Comparison of ENCODE assay signal across 20 cellular contexts in the genomic region with DNA sequence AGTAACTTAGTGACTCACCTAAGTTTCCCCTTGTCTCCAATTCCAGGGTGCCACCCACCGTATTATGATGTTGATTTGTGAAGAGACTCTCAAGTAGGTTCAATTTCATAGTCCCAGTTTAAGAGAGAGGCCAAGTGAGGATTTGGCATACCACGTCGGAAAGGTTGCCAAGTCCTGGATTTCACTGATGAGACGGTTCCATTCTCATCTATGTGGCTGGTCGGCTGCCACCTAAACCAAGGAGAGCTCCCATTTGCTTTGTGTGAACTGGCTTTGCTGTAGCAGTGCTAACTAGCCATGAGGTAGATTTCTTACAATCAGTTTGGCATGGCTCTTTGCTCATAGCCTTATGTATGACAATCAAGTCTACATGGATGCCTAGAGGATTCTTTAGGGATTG.
"Had no signal": no experiment of that assay in that cellular context is flagged by ENCODE, and none has a peak within 500 bp of the region (broad histone marks: within the 10 kb centered on the region; RNA-seq: fewer than 3 reads in every experiment).

No MANE protein-coding gene starts in this region.

- H3K27me3 Mint-ChIP-seq: naive thymus-derived CD4-positive, alpha-beta T cell had no signal

- DNase-seq: cortex of kidney; effector CD8-positive, alpha-beta T cell; heart right ventricle; hypothalamus; kidney glomerular epithelial cell; mesendoderm; naive thymus-derived CD4-positive, alpha-beta T cell; nephron progenitor cell; right lobe of liver; stimulated activated CD4-positive, alpha-beta T cell treated with anti-CD3 and anti-CD28 coated beads, Interleukin-4, amount 100 ng/mL, for 1 hour; stimulated activated CD8-positive, alpha-beta memory T cell treated with anti-CD3 and anti-CD28 coated beads, Interleukin-4, amount 100 ng/mL, for 48 hours; stimulated activated naive CD8-positive, alpha-beta T cell treated with anti-CD3 and anti-CD28 coated beads, Interleukin-15, Interleukin-2, amounts not matched to agents 100 U/mL and 50 U/mL, for 24 hours; tibial artery; upper lobe of left lung; uterus had no signal

- H3K9me3 ChIP-seq: heart right ventricle, prostate gland, right lobe of liver, tibial artery, upper lobe of left lung, uterus had no signal

- ATAC-seq: esophagus mucosa; heart right ventricle; naive thymus-derived CD4-positive, alpha-beta T cell; right lobe of liver; stimulated activated effector memory CD8-positive, alpha-beta T cell treated with anti-CD3 and anti-CD28 coated beads, Interleukin-12 subunit alpha, Interleukin-12 subunit beta, amount 100 ng/mL, for 72 hours; stimulated activated naive CD8-positive, alpha-beta T cell treated with anti-CD3 and anti-CD28 coated beads, Interleukin-15, Interleukin-2, amounts not matched to agents 100 U/mL and 50 U/mL, for 24 hours had no signal

- H3K27ac Mint-ChIP-seq: naive thymus-derived CD4-positive, alpha-beta T cell; nephron progenitor cell; stimulated activated effector memory CD8-positive, alpha-beta T cell treated with anti-CD3 and anti-CD28 coated beads, Interleukin-12 subunit alpha, Interleukin-12 subunit beta, amount 100 ng/mL, for 72 hours had no signal

- H3K27ac ChIP-seq: dorsolateral prefrontal cortex, heart right ventricle, parathyroid adenoma, prostate gland, right lobe of liver, tibial artery, upper lobe of left lung, uterus had no signal

- H3K4me1 ChIP-seq: heart right ventricle, parathyroid adenoma, prostate gland, right lobe of liver, upper lobe of left lung, uterus had no signal

- H3K9me3 Mint-ChIP-seq: nephron progenitor cell had no signal

- H3K4me3 ChIP-seq: dorsolateral prefrontal cortex, heart right ventricle, prostate gland, right lobe of liver, tibial artery, upper lobe of left lung, uterus had no signal

- H3K36me3 Mint-ChIP-seq: naive thymus-derived CD4-positive, alpha-beta T cell; stimulated activated effector memory CD8-positive, alpha-beta T cell treated with anti-CD3 and anti-CD28 coated beads, Interleukin-12 subunit alpha, Interleukin-12 subunit beta, amount 100 ng/mL, for 72 hours had no signal

- H3K4me3 Mint-ChIP-seq: naive thymus-derived CD4-positive, alpha-beta T cell; nephron progenitor cell; stimulated activated effector memory CD8-positive, alpha-beta T cell treated with anti-CD3 and anti-CD28 coated beads, Interleukin-12 subunit alpha, Interleukin-12 subunit beta, amount 100 ng/mL, for 72 hours had no signal

- H3K9ac ChIP-seq: parathyroid adenoma had no signal

- H3K27me3 ChIP-seq: dorsolateral prefrontal cortex, heart right ventricle, right lobe of liver, tibial artery, upper lobe of left lung, uterus had no signal

- H3K4me1 Mint-ChIP-seq: naive thymus-derived CD4-positive, alpha-beta T cell; nephron progenitor cell; stimulated activated effector memory CD8-positive, alpha-beta T cell treated with anti-CD3 and anti-CD28 coated beads, Interleukin-12 subunit alpha, Interleukin-12 subunit beta, amount 100 ng/mL, for 72 hours had no signal

- H3K36me3 ChIP-seq: heart right ventricle, prostate gland, right lobe of liver, tibial artery, upper lobe of left lung, uterus had no signal
